Comparison of ENCODE assay signal across 15 cellular contexts in the genomic region with DNA sequence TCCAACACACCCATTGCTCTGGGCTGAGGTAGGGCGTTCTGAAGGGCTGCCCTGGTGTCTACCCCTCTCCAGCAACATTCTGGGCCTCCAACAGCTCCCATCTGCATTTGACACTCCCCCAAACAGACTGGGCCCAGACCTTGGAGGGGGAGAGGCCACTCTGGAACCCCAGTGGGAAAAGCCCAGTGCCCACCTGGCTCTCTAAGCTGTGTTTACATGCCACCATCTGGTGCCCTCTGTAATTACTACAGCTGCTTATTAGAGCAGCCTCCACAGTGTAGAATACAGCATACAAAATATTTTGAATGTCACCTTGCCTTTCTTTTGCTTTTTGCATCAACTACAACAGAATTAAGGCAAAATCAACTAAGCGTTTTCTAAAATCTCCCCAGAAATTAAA. TPM values are rescaled to one million over a fixed set of nuclear protein-coding genes. Genes with fewer than 3 reads are reported as not detected.
DNase-seq lines count a peak whose midpoint lies in the region; ATAC-seq and TF ChIP-seq lines count a peak whose summit lies in the region.
"Had no signal": no experiment of that assay in that cellular context is flagged by ENCODE, and none has a peak within 500 bp of the region (broad histone marks: within the 10 kb centered on the region; RNA-seq: fewer than 3 reads in every experiment).

No MANE protein-coding gene starts in this region.

- no peaks in the 10 kb centered on the region for H3K27me3 Mint-ChIP-seq in activated naive CD4-positive, alpha-beta T cell treated with anti-CD3 and anti-CD28 coated beads, Interleukin-2, amount 50 U/mL, for 24 hours
- H3K27me3 Mint-ChIP-seq in activated T-helper 17 cell treated with anti-CD3 and anti-CD28 coated beads, Interleukin-2, amount 50 U/mL, for 72 hours = peaks cover 7% of the 10 kb centered on the region

- H3K36me3 Mint-ChIP-seq in activated naive CD4-positive, alpha-beta T cell treated with anti-CD3 and anti-CD28 coated beads, Interleukin-2, amount 50 U/mL, for 24 hours = peaks cover 4% of the 10 kb centered on the region
- no peaks in the 10 kb centered on the region for H3K36me3 Mint-ChIP-seq in activated T-helper 17 cell treated with anti-CD3 and anti-CD28 coated beads, Interleukin-2, amount 50 U/mL, for 72 hours (ENCODE audit: low read depth)

- ATAC-seq in activated T-helper 17 cell treated with anti-CD3 and anti-CD28 coated beads, Interleukin-2, amount 50 U/mL, for 72 hours (replicated peaks) = no peak
- no peak for ATAC-seq in HG02610 (IDR thresholded peaks at IDR 0.05; ENCODE audit: unreplicated experiment)

- H3K4me3 Mint-ChIP-seq in activated naive CD4-positive, alpha-beta T cell treated with anti-CD3 and anti-CD28 coated beads, Interleukin-2, amount 50 U/mL, for 24 hours = peak overlapping the region; percentile 52
- H3K4me3 Mint-ChIP-seq in activated T-helper 17 cell treated with anti-CD3 and anti-CD28 coated beads, Interleukin-2, amount 50 U/mL, for 72 hours = peak overlapping the region; percentile 71

- peak overlapping the region; percentile 94 for H3K27ac Mint-ChIP-seq in activated naive CD4-positive, alpha-beta T cell treated with anti-CD3 and anti-CD28 coated beads, Interleukin-2, amount 50 U/mL, for 24 hours
- peak overlapping the region; percentile 89 for H3K27ac Mint-ChIP-seq in activated T-helper 17 cell treated with anti-CD3 and anti-CD28 coated beads, Interleukin-2, amount 50 U/mL, for 72 hours

- H3K4me1 Mint-ChIP-seq in activated naive CD4-positive, alpha-beta T cell treated with anti-CD3 and anti-CD28 coated beads, Interleukin-2, amount 50 U/mL, for 24 hours = peaks cover 39% of the 10 kb centered on the region
- H3K4me1 Mint-ChIP-seq in activated T-helper 17 cell treated with anti-CD3 and anti-CD28 coated beads, Interleukin-2, amount 50 U/mL, for 72 hours = peaks cover 14% of the 10 kb centered on the region

- no peak for TF ChIP-seq CTCF in GM10266 (IDR thresholded peaks at IDR 0.05; ENCODE audit: control insufficient read depth, insufficient read depth, low read depth, missing control alignments)

- H3K9me3 Mint-ChIP-seq in activated naive CD4-positive, alpha-beta T cell treated with anti-CD3 and anti-CD28 coated beads, Interleukin-2, amount 50 U/mL, for 24 hours = no peaks in the 10 kb centered on the region
- H3K9me3 Mint-ChIP-seq in activated T-helper 17 cell treated with anti-CD3 and anti-CD28 coated beads, Interleukin-2, amount 50 U/mL, for 72 hours = no peaks in the 10 kb centered on the region

- no peak for DNase-seq in activated naive CD4-positive, alpha-beta T cell treated with Interleukin-2 at 50 U/mL for 16 hours
- DNase-seq in NCI-H2227 treated with DMSO at 0.1 percent for 48 hours (lab: John Stamatoyannopoulos, UW) = peak; percentile 39
- no peak for DNase-seq in GM10266 (ENCODE audit: extremely low spot score)
- no peak for DNase-seq in effector CD8-positive, alpha-beta T cell (lab: John Stamatoyannopoulos, UW)
- DNase-seq in middle frontal gyrus (ENCODE audit: extremely low spot score, low spot score) = no peak
- DNase-seq: activated CD4-positive, alpha-beta T cell treated with anti-CD3 and anti-CD28 coated beads for 48 hours; IMR-90; kidney glomerular epithelial cell; NCI-H1048; stimulated activated CD4-positive, alpha-beta T cell treated with anti-CD3 and anti-CD28 coated beads, Interleukin-1b, Interleukin-23, amount 100 ng/mL, for 48 hours; SW 1271; upper lobe of left lung had no signal

RNA-seq across cellular contexts. Expression of a gene that starts 35.8 kb away (rescaled TPM):
- 10 to 100 TPM; 50.6 to 97.3 TPM for total RNA-seq in activated T-helper 17 cell treated with anti-CD3 and anti-CD28 coated beads, Interleukin-2, amount 50 U/mL, for 72 hours
